2 cellular contexts compared by ENCODE assay signal in the genomic region with DNA sequence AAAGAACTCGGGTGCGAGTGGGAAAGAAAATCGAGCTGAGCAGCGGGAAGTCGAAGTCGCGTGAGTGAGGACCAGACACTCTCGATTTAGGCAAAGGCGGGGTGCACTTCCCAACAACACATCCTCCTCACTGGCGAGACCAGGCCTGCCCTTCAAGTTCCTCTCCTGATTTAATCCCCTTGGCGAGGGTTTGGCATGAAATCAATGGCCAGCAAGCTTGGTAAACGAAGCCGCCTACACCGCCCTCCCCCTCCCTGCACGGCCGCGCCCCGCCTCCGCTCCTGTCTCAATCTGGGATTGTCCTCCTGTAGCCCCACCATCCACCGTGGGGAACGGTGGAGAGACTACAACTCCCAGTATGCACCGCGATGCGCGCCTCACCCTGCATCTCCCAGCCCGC. TPM values are rescaled to one million over a fixed set of nuclear protein-coding genes. Genes with fewer than 3 reads are reported as not detected.
"Had no signal": no experiment of that assay in that cellular context is flagged by ENCODE, and none has a peak within 500 bp of the region (broad histone marks: within the 10 kb centered on the region; RNA-seq: fewer than 3 reads in every experiment).

A gene with protein sequence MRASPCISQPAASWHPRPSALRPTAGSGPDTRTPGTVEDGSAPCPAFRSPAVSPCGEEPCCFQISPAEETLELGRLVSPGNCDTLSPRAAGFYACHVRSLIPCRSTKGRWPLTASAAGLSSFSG (plus strand): TSS at position 301 of the 400 bp plus-strand sequence. CDS start 68 bp downstream, at position 369.

RNA-seq across cellular contexts. Expression of the gene that starts here (rescaled TPM):
- total RNA-seq: M059J, PC-3 had no signal
